ENCODE assay signal across 27 cellular contexts in the genomic region with DNA sequence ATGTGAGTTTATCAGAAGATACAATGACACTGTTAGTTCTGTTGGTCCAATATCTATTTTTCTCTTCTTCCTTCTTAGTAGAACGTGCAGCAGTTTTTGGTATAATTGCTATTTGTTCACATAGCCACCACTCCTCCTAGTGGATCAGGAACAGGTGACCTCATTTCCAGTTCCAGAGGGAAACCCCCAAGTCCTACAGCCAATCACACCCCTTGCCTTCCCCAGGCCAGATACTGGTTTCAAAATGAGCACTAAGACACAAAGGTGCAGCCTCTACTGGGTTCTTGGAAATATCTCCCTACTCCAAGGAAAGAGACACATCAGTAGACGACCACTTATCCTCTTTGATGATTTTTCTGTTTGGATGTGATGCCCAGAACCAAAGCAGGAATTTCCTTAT.
"Had no signal": no experiment of that assay in that cellular context is flagged by ENCODE, and none has a peak within 500 bp of the region (broad histone marks: within the 10 kb centered on the region; RNA-seq: fewer than 3 reads in every experiment).

No MANE protein-coding gene starts in this region.

- H3K4me3 ChIP-seq: body of pancreas, dorsolateral prefrontal cortex, esophagus squamous epithelium, gastroesophageal sphincter, lung, sigmoid colon, smooth muscle cell, stomach, suprapubic skin, tibial nerve had no signal

- H3K4me1 ChIP-seq: body of pancreas had no signal

- H3K4me3 Mint-ChIP-seq: activated naive CD4-positive, alpha-beta T cell treated with anti-CD3 and anti-CD28 coated beads, Interleukin-2, amount 10 ng/mL, durations not matched to agents 7 days and 5 days; effector memory CD8-positive, alpha-beta T cell; naive B cell; neural crest cell; stimulated activated memory B cell treated with anti-CD40 and anti-IgM and Interleukin-4, amounts not matched to agents 10 μg/mL and 1 μg/mL and 100 μg/mL, for 72 hours; T-helper 1 cell treated with Interleukin-12 subunit alpha and Interleukin-12 subunit beta and Interleukin-4 antibody, amounts not matched to agents 30 μg/mL and 1 μg/mL, for 36 hours had no signal

- H3K27me3 Mint-ChIP-seq: activated naive CD4-positive, alpha-beta T cell treated with anti-CD3 and anti-CD28 coated beads, Interleukin-2, amount 10 ng/mL, durations not matched to agents 7 days and 5 days; effector memory CD8-positive, alpha-beta T cell; naive B cell; stimulated activated memory B cell treated with anti-CD40 and anti-IgM and Interleukin-4, amounts not matched to agents 10 μg/mL and 1 μg/mL and 100 μg/mL, for 72 hours had no signal

- H3K4me2 ChIP-seq: smooth muscle cell had no signal

- H3K27ac ChIP-seq: body of pancreas, esophagus squamous epithelium, gastroesophageal sphincter, sigmoid colon, stomach, suprapubic skin, tibial nerve had no signal

- H3K36me3 Mint-ChIP-seq: activated naive CD4-positive, alpha-beta T cell treated with anti-CD3 and anti-CD28 coated beads, Interleukin-2, amount 10 ng/mL, durations not matched to agents 7 days and 5 days had no signal

- H3K27ac Mint-ChIP-seq: activated naive CD4-positive, alpha-beta T cell treated with anti-CD3 and anti-CD28 coated beads, Interleukin-2, amount 10 ng/mL, durations not matched to agents 7 days and 5 days; effector memory CD8-positive, alpha-beta T cell; stimulated activated memory B cell treated with anti-CD40 and anti-IgM and Interleukin-4, amounts not matched to agents 10 μg/mL and 1 μg/mL and 100 μg/mL, for 72 hours; T-helper 1 cell treated with Interleukin-12 subunit alpha and Interleukin-12 subunit beta and Interleukin-4 antibody, amounts not matched to agents 30 μg/mL and 1 μg/mL, for 36 hours had no signal

- H3K36me3 ChIP-seq: esophagus squamous epithelium, gastroesophageal sphincter, sigmoid colon, stomach, suprapubic skin, tibial nerve had no signal

- ATAC-seq: body of pancreas; effector memory CD8-positive, alpha-beta T cell; gastroesophageal sphincter; stimulated activated memory B cell treated with anti-CD40 and anti-IgM and Interleukin-4, amounts not matched to agents 10 μg/mL and 1 μg/mL and 100 μg/mL, for 72 hours had no signal

- H3K27me3 ChIP-seq: body of pancreas, dorsolateral prefrontal cortex, esophagus squamous epithelium, gastroesophageal sphincter, sigmoid colon, stomach, suprapubic skin, tibial nerve had no signal

- H3K9me3 Mint-ChIP-seq: activated naive CD4-positive, alpha-beta T cell treated with anti-CD3 and anti-CD28 coated beads, Interleukin-2, amount 10 ng/mL, durations not matched to agents 7 days and 5 days; naive B cell; neural crest cell; stimulated activated memory B cell treated with anti-CD40 and anti-IgM and Interleukin-4, amounts not matched to agents 10 μg/mL and 1 μg/mL and 100 μg/mL, for 72 hours; T-helper 1 cell treated with Interleukin-12 subunit alpha and Interleukin-12 subunit beta and Interleukin-4 antibody, amounts not matched to agents 30 μg/mL and 1 μg/mL, for 36 hours had no signal

- H3K9me3 ChIP-seq: body of pancreas, esophagus squamous epithelium, gastroesophageal sphincter, sigmoid colon, stomach, suprapubic skin, tibial nerve had no signal

- DNase-seq: activated CD4-positive, alpha-beta T cell treated with anti-CD3 and anti-CD28 coated beads for 4 hours; activated CD4-positive, alpha-beta T cell treated with anti-CD3 and anti-CD28 coated beads, Interleukin-2, amount 50 U/mL, for 48 hours; activated CD4-positive, CD25-positive, alpha-beta regulatory T cell; activated effector memory CD4-positive, alpha-beta T cell treated with Interleukin-2 at 50 U/mL for 16 hours; activated naive CD4-positive, alpha-beta T cell treated with anti-CD3 and anti-CD28 coated beads, Interleukin-2, amount 10 ng/mL, durations not matched to agents 7 days and 5 days; activated T-cell treated with anti-CD3 and anti-CD28 coated beads, Interleukin-2, amount 50 U/mL, for 48 hours; anterior cingulate cortex; body of pancreas; dorsolateral prefrontal cortex; effector memory CD8-positive, alpha-beta T cell; esophagus squamous epithelium; head of caudate nucleus; naive B cell; occipital lobe; posterior cingulate gyrus; sigmoid colon; stimulated activated CD4-positive, alpha-beta T cell treated with anti-CD3 and anti-CD28 coated beads, Interleukin-15, amount 100 ng/mL, for 24 hours; stomach; T1000 had no signal
